Comparison of ENCODE assay signal across 18 cellular contexts in genomic region chr5:126055348-126055729, GRCh38.
A peak's percentile ranks its signal among the peaks of the same experiment; 100 is the strongest.
DNase-seq lines count a peak whose midpoint lies in the region; ATAC-seq and TF ChIP-seq lines count a peak whose summit lies in the region.
"Had no signal": no experiment of that assay in that cellular context is flagged by ENCODE, and none has a peak within 500 bp of the region (broad histone marks: within the 10 kb centered on the region; RNA-seq: fewer than 3 reads in every experiment).

No MANE protein-coding gene starts in this region.

- no peaks in the 10 kb centered on the region for H3K79me2 ChIP-seq in hepatocyte

- no peaks in the 10 kb centered on the region for H3K27me3 ChIP-seq in hepatocyte
- H3K27me3 ChIP-seq: left lung, pancreas had no signal

- peaks cover 8% of the 10 kb centered on the region for H3K4me1 ChIP-seq in hepatocyte (ENCODE audit: insufficient read depth)
- H3K4me1 ChIP-seq: left lung had no signal

- no peaks in the 10 kb centered on the region for H3K9me3 ChIP-seq in hepatocyte (ENCODE audit: low read depth)
- H3K9me3 ChIP-seq: pancreas had no signal

- H4K20me1 ChIP-seq in hepatocyte (ENCODE audit: insufficient read depth, poor library complexity, severe bottlenecking), result no peaks in the 10 kb centered on the region

- no peak for TF ChIP-seq CTCF in LNCaP clone FGC (IDR thresholded peaks at IDR 0.05; ENCODE audit: control insufficient read depth, extremely low read depth, insufficient read depth)
- TF ChIP-seq CTCF in hepatocyte (IDR thresholded peaks at IDR 0.05; ENCODE audit: poor library complexity), result no peak

- no peak for ATAC-seq in HG03571 (IDR thresholded peaks at IDR 0.05; ENCODE audit: unreplicated experiment)
- no peak for ATAC-seq in HG02759 (IDR thresholded peaks at IDR 0.05; ENCODE audit: unreplicated experiment)
- ATAC-seq: activated naive CD8-positive, alpha-beta T cell treated with anti-CD3 and anti-CD28 coated beads, Interleukin-2, amount 50 U/mL, for 24 hours; left lung; Panc1 had no signal

- H3K9me2 ChIP-seq in hepatocyte (replicated peaks; ENCODE audit: insufficient read depth), result no peaks in the 10 kb centered on the region

- H3K4me3 ChIP-seq in LNCaP clone FGC (ENCODE audit: low read depth, low read length) (no peak overlapping the region), hepatocyte (no peak overlapping the region)
- H3K4me3 ChIP-seq: GM23248, left lung, pancreas had no signal

- no peak overlapping the region for H2AFZ ChIP-seq in hepatocyte
- H2AFZ ChIP-seq: GM23248 had no signal

- H3K27ac ChIP-seq in hepatocyte, result no peak overlapping the region
- H3K27ac ChIP-seq: GM23248, left lung, pancreas had no signal

- H3K36me3 ChIP-seq in hepatocyte (replicated peaks; ENCODE audit: insufficient read depth, low read depth), result no peaks in the 10 kb centered on the region
- H3K36me3 ChIP-seq: left lung, pancreas had no signal

- peak overlapping the region; percentile 54 for H3K4me2 ChIP-seq in hepatocyte

- 49% methylated on average over 2 of the region's 2 CpGs for WGBS in hepatocyte (ENCODE audit: low lambda C conversion rate, missing lambda C conversion rate)

- DNase-seq in DMS114 treated with DMSO at 0.1 percent for 48 hours (lab: John Stamatoyannopoulos, UW; ENCODE audit: unreplicated experiment) (peak; percentile 91), LNCaP clone FGC (ENCODE audit: low read depth) (peak; percentile 58), NCI-H748 (lab: John Stamatoyannopoulos, UW; ENCODE audit: unreplicated experiment) (peak; percentile 92), hepatocyte (ENCODE audit: low spot score) (no peak)
- DNase-seq in stimulated activated CD4-positive, alpha-beta T cell treated with anti-CD3 and anti-CD28 coated beads, Interleukin-2, amount 100 ng/mL, for 48 hours, result no peak
- DNase-seq in activated CD4-positive, alpha-beta T cell treated with anti-CD3 and anti-CD28 coated beads, Interleukin-2, amount 50 U/mL, for 4 hours, result no peak
- DNase-seq: activated naive CD8-positive, alpha-beta T cell treated with anti-CD3 and anti-CD28 coated beads, Interleukin-2, amount 50 U/mL, for 24 hours; central memory CD4-positive, alpha-beta T cell; effector memory CD4-positive, alpha-beta T cell; GM23248; hypothalamus; left lung; NCI-H446 treated with DMSO at 0.1 percent for 48 hours; pancreas; stimulated activated CD4-positive, alpha-beta T cell treated with anti-CD3 and anti-CD28 coated beads, Interleukin-4, amount 100 ng/mL, for 1 hour had no signal

Comparison
In these comparisons a context has a peak if more than half of its experiments do, and no peak if none do; other contexts are left out.
1. DNase-seq: peak in DMS114 treated with DMSO at 0.1 percent for 48 hours (single experiment), LNCaP clone FGC (single experiment) and NCI-H748 (single experiment); none in hepatocyte (single experiment), stimulated activated CD4-positive, alpha-beta T cell treated with anti-CD3 and anti-CD28 coated beads, Interleukin-2, amount 100 ng/mL, for 48 hours (0 of 2) and activated CD4-positive, alpha-beta T cell treated with anti-CD3 and anti-CD28 coated beads, Interleukin-2, amount 50 U/mL, for 4 hours (0 of 2).